9 cellular contexts compared by ENCODE assay signal in genomic region chr5:56264417-56265025, GRCh38. TPM values are rescaled to one million over a fixed set of nuclear protein-coding genes. Genes with fewer than 3 reads are reported as not detected.
A peak's percentile ranks its signal among the peaks of the same experiment; 100 is the strongest.
DNase-seq lines count a peak whose midpoint lies in the region; ATAC-seq, FAIRE-seq and TF ChIP-seq lines count a peak whose summit lies in the region.
"Had no signal": no experiment of that assay in that cellular context is flagged by ENCODE, and none has a peak within 500 bp of the region (broad histone marks: within the 10 kb centered on the region; RNA-seq: fewer than 3 reads in every experiment).

No MANE protein-coding gene starts in this region.

- H3K4me1 ChIP-seq in kidney (ENCODE audit: control insufficient read depth in 1 of 2, insufficient read depth in 1 of 2, low read depth in 1 of 2, low read length in 2 of 2) (no peaks in the 10 kb centered on the region), transverse colon (no peaks in the 10 kb centered on the region)

- in situ Hi-C loops in astrocyte of the spinal cord (cut with HindIII; ENCODE audit: low sequenced_read_pairs) = loop anchor here (25.0 kb wide), 1 partner anchor 998 kb away; no protein-coding TSS in a partner anchor
- in situ Hi-C loops in transverse colon (cut with MboI; ENCODE audit: low pct_ligation_motif_present in 1 of 4, low pct_unique_long_range_greater_than_20kb in 1 of 4, low sequenced_read_pairs in 3 of 4) = loop anchor here in 3 of 4 donors (5.0 to 25.0 kb wide), 4 partner anchors 570 to 948 kb away; no protein-coding TSS in a partner anchor

- TF ChIP-seq CTCF in AG04450 (IDR thresholded peaks at IDR 0.05; ENCODE audit: low read depth, low read length) (peak; percentile 55), astrocyte of the spinal cord (IDR thresholded peaks at IDR 0.05; ENCODE audit: low read depth, low read length) (peak; percentile 50), kidney (IDR thresholded peaks at IDR 0.05; ENCODE audit: borderline replicate concordance, extremely low read depth, insufficient read depth) (peak; percentile 69), transverse colon (IDR thresholded peaks at IDR 0.05) (peak; percentile 33 to 46 (median 40))

- POLR2A ChIA-PET in AG04450 (lab: Yijun Ruan, JAX) = no interaction called here

- no peak for TF ChIP-seq EP300 in transverse colon (IDR thresholded peaks at IDR 0.05; ENCODE audit: low read depth)

- intact Hi-C loops in kidney (cut with DNase I) (no loop called here), transverse colon (cut with DNase I; ENCODE audit: low total_unique reads) (no loop called here)

- H3K36me3 ChIP-seq in kidney (ENCODE audit: control insufficient read depth in 1 of 2, insufficient read depth in 2 of 2, low read length in 2 of 2) = no peaks in the 10 kb centered on the region
- no peaks in the 10 kb centered on the region for H3K36me3 ChIP-seq in transverse colon

- WGBS in transverse colon (ENCODE audit: low coverage in 1 of 2), 2 donors = 60 to 80% methylated on average over 1 to 5 of the region's 5 CpGs

- no peak for DNase-seq in AG04450 (ENCODE audit: low read depth, low spot score)
- peak; percentile 79 for DNase-seq in ELR (ENCODE audit: low read depth)
- peak; percentile 19 for DNase-seq in NCI-H226
- peak; percentile 41 for DNase-seq in astrocyte of the spinal cord (ENCODE audit: low read depth, low spot score)
- DNase-seq in kidney = no peak
- DNase-seq in transverse colon = no peak

- no peak overlapping the region for H3K9ac ChIP-seq in kidney (ENCODE audit: low read length in 2 of 2)

- H3K27me3 ChIP-seq in AG04450 (ENCODE audit: control insufficient read depth, insufficient read depth, low read length) = no peaks in the 10 kb centered on the region
- no peaks in the 10 kb centered on the region for H3K27me3 ChIP-seq in transverse colon

- no peak for ATAC-seq in HG02884 (IDR thresholded peaks at IDR 0.05; ENCODE audit: unreplicated experiment)
- no peak for ATAC-seq in HG02642 (IDR thresholded peaks at IDR 0.05; ENCODE audit: poor library complexity, unreplicated experiment)

- H3K9me3 ChIP-seq in AG04450 (ENCODE audit: control insufficient read depth, insufficient read depth, low read length) (no peaks in the 10 kb centered on the region), kidney (ENCODE audit: control insufficient read depth in 1 of 2, low read length in 2 of 2) (no peaks in the 10 kb centered on the region), transverse colon (no peaks in the 10 kb centered on the region)

- CTCF ChIA-PET in AG04450 (lab: Charles Lee) = interaction anchor here (0.7 to 1.9 kb wide), 9 partner anchors 64 to 577 kb away, joined by 3 to 12 read pairs (median 3); no protein-coding TSS in a partner anchor

- FAIRE-seq in kidney (lab: Jason Lieb, UNC) = no peak
- FAIRE-seq: frontal cortex had no signal

- TF ChIP-seq POLR2A in transverse colon (IDR thresholded peaks at IDR 0.05) = no peak

- H3K27ac ChIP-seq in AG04450 (ENCODE audit: low read depth, low read length) (no peak overlapping the region), kidney (ENCODE audit: low read depth in 2 of 2, low read length in 2 of 2) (no peak overlapping the region), transverse colon (no peak overlapping the region)

- H3K4me3 ChIP-seq in AG04450 (ENCODE audit: low read depth, low read length) = no peak overlapping the region
- no peak overlapping the region for H3K4me3 ChIP-seq in astrocyte of the spinal cord (ENCODE audit: low read depth, low read length)
- no peak overlapping the region for H3K4me3 ChIP-seq in kidney (ENCODE audit: low read length in 2 of 2)
- no peak overlapping the region for H3K4me3 ChIP-seq in transverse colon

RNA-seq across cellular contexts. Expression of gene ANKRD55, which starts 31.4 kb away (rescaled TPM):
- not detected in 2 replicates for polyA plus RNA-seq in AG04450 (2011; rRNA removed)
- not detected in 2 replicates for polyA minus RNA-seq in AG04450 (2011; rRNA and poly(A)+ RNA removed)
- 1.2 TPM for total RNA-seq in kidney
- polyA plus RNA-seq in kidney (ENCODE audit: insufficient read depth, low read depth, low replicate concordance) = 0.26 TPM
- under 1 TPM in 1 of 4 donors, not detected in 3; 0.95 TPM for total RNA-seq in transverse colon

Comparison
In these comparisons a context has a peak if more than half of its experiments do, and no peak if none do; other contexts are left out.
1. DNase-seq: peak in ELR (single experiment), NCI-H226 (single experiment) and astrocyte of the spinal cord (single experiment); none in AG04450 (single experiment), kidney (single experiment) and transverse colon (single experiment).
2. Peak in every context shown above with its lines, with median percentiles within 50 percentile points of each other: CTCF ChIP-seq.